In the genomic region with DNA sequence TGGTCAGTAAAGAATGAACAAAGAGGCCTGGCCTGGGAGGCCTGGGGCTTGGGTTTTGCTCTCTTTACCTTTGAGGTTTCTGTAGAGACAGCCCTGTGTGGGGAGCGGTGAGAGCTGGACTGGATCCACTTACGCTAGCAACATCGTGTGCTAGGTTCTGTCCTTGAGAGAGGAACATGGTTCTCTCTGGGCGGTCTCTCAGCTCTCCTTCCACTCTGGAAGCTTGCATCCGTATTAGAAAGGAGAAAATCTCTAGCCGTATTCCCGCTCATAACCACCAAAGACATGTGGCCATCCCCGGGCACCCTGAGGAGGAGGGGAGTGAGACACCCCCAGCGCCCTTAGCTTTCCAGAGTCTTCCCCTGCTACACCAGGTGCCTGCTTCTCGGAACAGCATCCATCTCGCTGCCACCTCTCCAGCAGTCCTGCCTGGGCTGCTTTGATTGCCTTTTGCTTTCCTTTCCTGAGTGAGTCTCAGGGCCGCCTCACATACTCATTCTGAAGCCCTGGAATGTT, we compare ENCODE assay signal across 8 cellular contexts. TPM values are rescaled to one million over a fixed set of nuclear protein-coding genes. Genes with fewer than 3 reads are reported as not detected.
DNase-seq lines count a peak whose midpoint lies in the region; ATAC-seq and TF ChIP-seq lines count a peak whose summit lies in the region.

No MANE protein-coding gene starts in this region.

- 0 out of 2 replicates have a peak, but pooled peaks cover 3% of the 10 kb centered on the region for H3F3A ChIP-seq in GM23338 (replicated peaks; ENCODE audit: low read depth)

- H3K27me3 ChIP-seq in GM23338 (ENCODE audit: insufficient read depth) (peaks cover 32% of the 10 kb centered on the region), hepatocyte (no peaks in the 10 kb centered on the region), skeletal muscle tissue (ENCODE audit: control insufficient read depth in 3 of 3, insufficient read depth in 3 of 3, low read length in 3 of 3) (no peaks in the 10 kb centered on the region)

- H3K9me2 ChIP-seq in GM23338 (ENCODE audit: insufficient read depth) (no peaks in the 10 kb centered on the region), hepatocyte (replicated peaks; ENCODE audit: insufficient read depth) (no peaks in the 10 kb centered on the region)

- no peak for DNase-seq in GM23338 (ENCODE audit: low spot score)
- DNase-seq in hepatocyte (ENCODE audit: low spot score) = no peak
- DNase-seq in kidney glomerular epithelial cell (lab: John Stamatoyannopoulos, UW) = no peak
- no peak for DNase-seq in 8988T

- ATAC-seq in GM23338 (no peak), GM18870 (IDR thresholded peaks at IDR 0.05; ENCODE audit: unreplicated experiment) (no peak), HG03342 (IDR thresholded peaks at IDR 0.05; ENCODE audit: unreplicated experiment) (no peak)

- no peaks in the 10 kb centered on the region; the same call in 1 of the 3 replicates for H3K9me3 Mint-ChIP-seq in GM23338

- peak overlapping the region; percentile 84 for H3K4me3 Mint-ChIP-seq in GM23338

- H3K79me2 ChIP-seq in GM23338 (replicated peaks; ENCODE audit: insufficient read depth) = peaks cover 55% of the 10 kb centered on the region
- H3K79me2 ChIP-seq in hepatocyte = peaks cover 63% of the 10 kb centered on the region

- H3K9ac ChIP-seq in skeletal muscle tissue (ENCODE audit: low read depth in 1 of 3, low read length in 3 of 3) = peak overlapping the region; percentile 95 to 98 (median 98)

- H3K9me3 ChIP-seq in hepatocyte (ENCODE audit: low read depth) (no peaks in the 10 kb centered on the region), skeletal muscle tissue (ENCODE audit: control insufficient read depth in 3 of 3, low read length in 3 of 3) (no peaks in the 10 kb centered on the region)

- H4K20me1 ChIP-seq in GM23338 (replicated peaks; ENCODE audit: insufficient read depth) (peaks cover 42% of the 10 kb centered on the region), hepatocyte (ENCODE audit: insufficient read depth, poor library complexity, severe bottlenecking) (peaks cover 59% of the 10 kb centered on the region)

- peaks cover 51% of the 10 kb centered on the region for H3K4me1 Mint-ChIP-seq in GM23338

- H3K27me3 Mint-ChIP-seq in GM23338 (ENCODE audit: insufficient read depth, low read depth, poor library complexity) = peaks cover 33% of the 10 kb centered on the region

- 50% methylated on average over 12 of the region's 12 CpGs for WGBS in hepatocyte (ENCODE audit: low lambda C conversion rate, missing lambda C conversion rate)

- H3K36me3 Mint-ChIP-seq in GM23338 (ENCODE audit: low read depth) = no peaks in the 10 kb centered on the region; the same call in 2 of the 3 replicates

- no peak overlapping the region for H3K27ac Mint-ChIP-seq in GM23338

- H3K4me3 ChIP-seq in GM23338 = peak overlapping the region; percentile 89
- peak overlapping the region; percentile 68 for H3K4me3 ChIP-seq in WI38 (ENCODE audit: low read depth, low read length)
- peak overlapping the region; percentile 100 for H3K4me3 ChIP-seq in hepatocyte
- H3K4me3 ChIP-seq in skeletal muscle tissue (ENCODE audit: low read length in 3 of 3) = peak overlapping the region; percentile 91 to 99 (median 92)

- H3K36me3 ChIP-seq in GM23338 (ENCODE audit: insufficient read depth) (no peaks in the 10 kb centered on the region), hepatocyte (replicated peaks; ENCODE audit: insufficient read depth, low read depth) (no peaks in the 10 kb centered on the region), skeletal muscle tissue (ENCODE audit: control insufficient read depth in 3 of 3, insufficient read depth in 3 of 3, low read length in 3 of 3) (peaks cover 0 to 6% (median 4%) of the 10 kb centered on the region in 3 donors)

- H3K27ac ChIP-seq in GM23338 (ENCODE audit: low read depth) (no peak overlapping the region), hepatocyte (peak overlapping the region; percentile 98), skeletal muscle tissue (ENCODE audit: low read depth, low read length) (peak overlapping the region; percentile 88)

- H2AFZ ChIP-seq in GM23338 (no peak overlapping the region), hepatocyte (no peak overlapping the region)

- H3K4me1 ChIP-seq in GM23338 (ENCODE audit: insufficient read depth) (peaks cover 9% of the 10 kb centered on the region; the same call in 1 of the 2 replicates), hepatocyte (ENCODE audit: insufficient read depth) (peaks cover 25% of the 10 kb centered on the region), skeletal muscle tissue (ENCODE audit: control insufficient read depth in 3 of 3, insufficient read depth in 3 of 3, low read length in 3 of 3) (peaks cover 51 to 67% (median 60%) of the 10 kb centered on the region in 3 donors)

- TF ChIP-seq CTCF in GM23338 (conservative IDR thresholded peaks at IDR 0.05; ENCODE audit: low read depth in 2 of 2) (no peak), WI38 (IDR thresholded peaks at IDR 0.05; ENCODE audit: low read depth, low read length) (no peak), hepatocyte (IDR thresholded peaks at IDR 0.05; ENCODE audit: poor library complexity) (no peak)

- H3K4me2 ChIP-seq in GM23338 (peak overlapping the region; percentile 93), hepatocyte (peak overlapping the region; percentile 98)

TF ChIP-seq in GM23338, 12 proteins besides CTCF, POLR2A, EP300 and RAD21 (continues in another document):
- TF ChIP-seq, protein P1, sequence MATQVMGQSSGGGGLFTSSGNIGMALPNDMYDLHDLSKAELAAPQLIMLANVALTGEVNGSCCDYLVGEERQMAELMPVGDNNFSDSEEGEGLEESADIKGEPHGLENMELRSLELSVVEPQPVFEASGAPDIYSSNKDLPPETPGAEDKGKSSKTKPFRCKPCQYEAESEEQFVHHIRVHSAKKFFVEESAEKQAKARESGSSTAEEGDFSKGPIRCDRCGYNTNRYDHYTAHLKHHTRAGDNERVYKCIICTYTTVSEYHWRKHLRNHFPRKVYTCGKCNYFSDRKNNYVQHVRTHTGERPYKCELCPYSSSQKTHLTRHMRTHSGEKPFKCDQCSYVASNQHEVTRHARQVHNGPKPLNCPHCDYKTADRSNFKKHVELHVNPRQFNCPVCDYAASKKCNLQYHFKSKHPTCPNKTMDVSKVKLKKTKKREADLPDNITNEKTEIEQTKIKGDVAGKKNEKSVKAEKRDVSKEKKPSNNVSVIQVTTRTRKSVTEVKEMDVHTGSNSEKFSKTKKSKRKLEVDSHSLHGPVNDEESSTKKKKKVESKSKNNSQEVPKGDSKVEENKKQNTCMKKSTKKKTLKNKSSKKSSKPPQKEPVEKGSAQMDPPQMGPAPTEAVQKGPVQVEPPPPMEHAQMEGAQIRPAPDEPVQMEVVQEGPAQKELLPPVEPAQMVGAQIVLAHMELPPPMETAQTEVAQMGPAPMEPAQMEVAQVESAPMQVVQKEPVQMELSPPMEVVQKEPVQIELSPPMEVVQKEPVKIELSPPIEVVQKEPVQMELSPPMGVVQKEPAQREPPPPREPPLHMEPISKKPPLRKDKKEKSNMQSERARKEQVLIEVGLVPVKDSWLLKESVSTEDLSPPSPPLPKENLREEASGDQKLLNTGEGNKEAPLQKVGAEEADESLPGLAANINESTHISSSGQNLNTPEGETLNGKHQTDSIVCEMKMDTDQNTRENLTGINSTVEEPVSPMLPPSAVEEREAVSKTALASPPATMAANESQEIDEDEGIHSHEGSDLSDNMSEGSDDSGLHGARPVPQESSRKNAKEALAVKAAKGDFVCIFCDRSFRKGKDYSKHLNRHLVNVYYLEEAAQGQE (IDR thresholded peaks at IDR 0.05; ENCODE audit: unreplicated experiment) = no peak
- TF ChIP-seq ZNF114 (CRISPR knock-in tag; IDR thresholded peaks at IDR 0.05) (no peak), EZH2phosphoT487 (IDR thresholded peaks at IDR 0.05; ENCODE audit: unreplicated experiment) (no peak), EZH2 (IDR thresholded peaks at IDR 0.05; ENCODE audit: low read depth, unreplicated experiment) (no peak), JUNB (IDR thresholded peaks at IDR 0.05; ENCODE audit: unreplicated experiment) (no peak), NANOG (IDR thresholded peaks at IDR 0.05; ENCODE audit: borderline replicate concordance) (no peak), STAT1 (IDR thresholded peaks at IDR 0.05; ENCODE audit: unreplicated experiment) (no peak)
- TF ChIP-seq, protein P2, sequence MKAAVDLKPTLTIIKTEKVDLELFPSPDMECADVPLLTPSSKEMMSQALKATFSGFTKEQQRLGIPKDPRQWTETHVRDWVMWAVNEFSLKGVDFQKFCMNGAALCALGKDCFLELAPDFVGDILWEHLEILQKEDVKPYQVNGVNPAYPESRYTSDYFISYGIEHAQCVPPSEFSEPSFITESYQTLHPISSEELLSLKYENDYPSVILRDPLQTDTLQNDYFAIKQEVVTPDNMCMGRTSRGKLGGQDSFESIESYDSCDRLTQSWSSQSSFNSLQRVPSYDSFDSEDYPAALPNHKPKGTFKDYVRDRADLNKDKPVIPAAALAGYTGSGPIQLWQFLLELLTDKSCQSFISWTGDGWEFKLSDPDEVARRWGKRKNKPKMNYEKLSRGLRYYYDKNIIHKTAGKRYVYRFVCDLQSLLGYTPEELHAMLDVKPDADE (IDR thresholded peaks at IDR 0.05) = no peak

RNA-seq across cellular contexts. Expression of a gene that starts 1.3 kb away (rescaled TPM):
- total RNA-seq in GM23338 (2014; rRNA removed; shearing (Covaris generic)) = 11.4 and 12.0 TPM in 2 replicates
- polyA plus RNA-seq in GM23338 (2016; fragmentation: Nextera tagmentation; extraction: Ambion mirVana) (3.0 and 3.6 TPM in 2 replicates), hepatocyte (18.2 and 20.1 TPM in 2 replicates)
- total RNA-seq in hepatocyte (15.4 and 18.5 TPM in 2 replicates), skeletal muscle tissue (19.3 TPM)

RNA-seq across cellular contexts. Expression of a gene that starts 23.4 kb away (rescaled TPM):
- total RNA-seq in GM23338 (2014; rRNA removed; shearing (Covaris generic)) = 27.4 and 27.6 TPM in 2 replicates
- polyA plus RNA-seq in GM23338 (2016; fragmentation: Nextera tagmentation; extraction: Ambion mirVana) (108 and 112 TPM in 2 replicates), hepatocyte (53.9 and 56.5 TPM in 2 replicates)
- total RNA-seq in hepatocyte (28.3 and 35.5 TPM in 2 replicates), skeletal muscle tissue (19.3 TPM)
